ENCODE assay signal across 11 cellular contexts in genomic region chr1:24163999-24164398, GRCh38. TPM values are rescaled to one million over a fixed set of nuclear protein-coding genes. Genes with fewer than 3 reads are reported as not detected.
"Had no signal": no experiment of that assay in that cellular context is flagged by ENCODE, and none has a peak within 500 bp of the region (broad histone marks: within the 10 kb centered on the region; RNA-seq: fewer than 3 reads in every experiment).

No MANE protein-coding gene starts in this region.

- H3K4me1 ChIP-seq: HAP-1 had no signal

- H3K9me3 Mint-ChIP-seq: HFFc6 had no signal

- FAIRE-seq: K562 had no signal

- H3K27ac ChIP-seq: GM23248, HL-60 had no signal

- DNase-seq: GM23248, GOT3, H7, HFFc6, IMR-90 had no signal

- H3K9me3 ChIP-seq: HAP-1 had no signal

- ATAC-seq: HCT116, K562 had no signal

- H3K4me3 Mint-ChIP-seq: HFFc6 had no signal

- H3K4me3 ChIP-seq: GM23248, HAP-1, K562 had no signal

- H3K27ac Mint-ChIP-seq: HFFc6 had no signal

RNA-seq across cellular contexts. Expression of gene IL22RA1, which starts 21.1 kb away (rescaled TPM):
- total RNA-seq: GM23248, HFFc6, IMR-90, K562 had no signal
- polyA plus RNA-seq: IMR-90, K562 had no signal

RNA-seq across cellular contexts. Expression of gene IFNLR1, which starts 23.1 kb away (rescaled TPM):
- total RNA-seq: GM23248, HFFc6, HT1080, IMR-90, K562 had no signal
- polyA plus RNA-seq: GM23248, IMR-90, K562 had no signal

RNA-seq across cellular contexts. Expression of gene MYOM3, which starts 52.1 kb away (rescaled TPM):
- total RNA-seq: H4, IMR-90, K562 had no signal
